In genomic region chr11:99683933-99684332, GRCh38 we compare ENCODE assay signal across 21 cellular contexts.
DNase-seq lines count a peak whose midpoint lies in the region; ATAC-seq lines count a peak whose summit lies in the region.
"Had no signal": no experiment of that assay in that cellular context is flagged by ENCODE, and none has a peak within 500 bp of the region (broad histone marks: within the 10 kb centered on the region; RNA-seq: fewer than 3 reads in every experiment).

No MANE protein-coding gene starts in this region.

- DNase-seq in KG1 (lab: John Stamatoyannopoulos, UW) = no peak
- no peak for DNase-seq in sciatic nerve (ENCODE audit: low spot score)
- DNase-seq in RKO (ENCODE audit: low spot score) = no peak
- DNase-seq: activated CD4-positive, alpha-beta memory T cell treated with anti-CD3 and anti-CD28 coated beads for 36 hours; activated CD8-positive, alpha-beta memory T cell treated with anti-CD3 and anti-CD28 coated beads, Interleukin-2, amount 50 U/mL, for 48 hours; aorta; gastrocnemius medialis; GF-D8; hippocampal formation; KBM-7; left ventricle myocardium superior; NCI-H146; ovary; SIG-M5; stimulated activated CD4-positive, alpha-beta T cell treated with anti-CD3 and anti-CD28 coated beads, Interleukin-2, amount 100 ng/mL, for 48 hours; stimulated activated naive B cell treated with anti-CD40 and anti-IgM and Interleukin-4, amounts not matched to agents 10 μg/mL and 1 μg/mL and 100 μg/mL, for 72 hours had no signal

- intact Hi-C loops in sciatic nerve (cut with DNase I) = no loop called here

- peak; percentile 51 for ATAC-seq in GM18520 (IDR thresholded peaks at IDR 0.05; ENCODE audit: unreplicated experiment)
- ATAC-seq in GM19468 (IDR thresholded peaks at IDR 0.05; ENCODE audit: extremely low read depth, unreplicated experiment) = peak; percentile 41
- peak; percentile 58 for ATAC-seq in HG02852 (IDR thresholded peaks at IDR 0.05; ENCODE audit: unreplicated experiment)
- ATAC-seq in HG03521 (IDR thresholded peaks at IDR 0.05; ENCODE audit: unreplicated experiment) = peak; percentile 37
- ATAC-seq in sciatic nerve = no peak
- no peak for ATAC-seq in esophagus mucosa
- ATAC-seq: gastrocnemius medialis; left ventricle myocardium superior; stimulated activated naive B cell treated with anti-CD40 and anti-IgM and Interleukin-4, amounts not matched to agents 10 μg/mL and 1 μg/mL and 100 μg/mL, for 72 hours had no signal

Comparison
In these comparisons a context has a peak if more than half of its experiments do, and no peak if none do; other contexts are left out.
1. ATAC-seq: peak in GM18520 (single experiment), GM19468 (single experiment), HG02852 (single experiment) and HG03521 (single experiment); none in sciatic nerve (single experiment) and esophagus mucosa (single experiment).